Comparison of ENCODE assay signal across 27 cellular contexts in genomic region chr1:17230106-17230505, GRCh38. TPM values are rescaled to one million over a fixed set of nuclear protein-coding genes. Genes with fewer than 3 reads are reported as not detected.
"Had no signal": no experiment of that assay in that cellular context is flagged by ENCODE, and none has a peak within 500 bp of the region (broad histone marks: within the 10 kb centered on the region; RNA-seq: fewer than 3 reads in every experiment).

No MANE protein-coding gene starts in this region.

- H3K4me1 Mint-ChIP-seq: activated CD4-positive, alpha-beta T cell treated with anti-CD3 and anti-CD28 coated beads for 36 hours; neural crest cell; stimulated activated effector memory CD8-positive, alpha-beta T cell treated with anti-CD3 and anti-CD28 coated beads, Interleukin-12 subunit alpha, Interleukin-12 subunit beta, amount 100 ng/mL, for 72 hours had no signal

- H3K4me3 ChIP-seq: adrenal gland, body of pancreas, gastrocnemius medialis, psoas muscle, sigmoid colon, stomach, thyroid gland had no signal

- H3K9me3 ChIP-seq: adrenal gland, body of pancreas, gastrocnemius medialis, psoas muscle, sigmoid colon, stomach, thyroid gland had no signal

- ATAC-seq: activated CD4-positive, alpha-beta T cell treated with anti-CD3 and anti-CD28 coated beads for 36 hours; activated CD8-positive, alpha-beta T cell treated with anti-CD3 and anti-CD28 coated beads, Interleukin-2, amount 10 ng/mL, durations not matched to agents 7 days and 5 days; body of pancreas; gastrocnemius medialis; naive thymus-derived CD8-positive, alpha-beta T cell; psoas muscle; stimulated activated effector memory CD8-positive, alpha-beta T cell treated with anti-CD3 and anti-CD28 coated beads, Interleukin-12 subunit alpha, Interleukin-12 subunit beta, amount 100 ng/mL, for 72 hours had no signal

- DNase-seq: activated CD4-positive, alpha-beta T cell treated with anti-CD3 and anti-CD28 coated beads for 36 hours; activated CD4-positive, CD25-positive, alpha-beta regulatory T cell; activated CD8-positive, alpha-beta T cell treated with anti-CD3 and anti-CD28 coated beads, Interleukin-2, amount 10 ng/mL, durations not matched to agents 7 days and 5 days; activated effector memory CD4-positive, alpha-beta T cell treated with Interleukin-2 at 50 U/mL for 16 hours; activated naive CD4-positive, alpha-beta T cell treated with Interleukin-2 at 50 U/mL for 16 hours; activated T-cell treated with anti-CD3 and anti-CD28 coated beads for 4 hours; adrenal gland; aorta; body of pancreas; effector CD8-positive, alpha-beta T cell; gastrocnemius medialis; glutamatergic neuron; midbrain; naive thymus-derived CD8-positive, alpha-beta T cell; nucleus accumbens; psoas muscle; sigmoid colon; stimulated activated CD4-positive, alpha-beta T cell treated with anti-CD3 and anti-CD28 coated beads, Interleukin-4, amount 100 ng/mL, for 24 hours; stomach had no signal

- H3K36me3 ChIP-seq: adrenal gland, gastrocnemius medialis, sigmoid colon, stomach, thyroid gland had no signal

- H3K9me3 Mint-ChIP-seq: naive thymus-derived CD8-positive, alpha-beta T cell; neural crest cell; stimulated activated effector memory CD8-positive, alpha-beta T cell treated with anti-CD3 and anti-CD28 coated beads, Interleukin-12 subunit alpha, Interleukin-12 subunit beta, amount 100 ng/mL, for 72 hours; T-helper 2 cell treated with Interferon-gamma antibody and Interleukin-4, amounts not matched to agents 5 μg/mL and 100 μg/mL, for 36 hours had no signal

- H3K27ac ChIP-seq: adrenal gland, body of pancreas, gastrocnemius medialis, parathyroid adenoma, psoas muscle, sigmoid colon, stomach, thyroid gland had no signal

- H3K27me3 ChIP-seq: adrenal gland, body of pancreas, gastrocnemius medialis, sigmoid colon, thyroid gland had no signal

- H3K27me3 Mint-ChIP-seq: activated CD4-positive, alpha-beta T cell treated with anti-CD3 and anti-CD28 coated beads for 36 hours had no signal

- H3K27ac Mint-ChIP-seq: activated CD4-positive, alpha-beta T cell treated with anti-CD3 and anti-CD28 coated beads for 36 hours; activated CD8-positive, alpha-beta T cell treated with anti-CD3 and anti-CD28 coated beads, Interleukin-2, amount 10 ng/mL, durations not matched to agents 7 days and 5 days; activated naive CD8-positive, alpha-beta T cell; stimulated activated effector memory CD8-positive, alpha-beta T cell treated with anti-CD3 and anti-CD28 coated beads, Interleukin-12 subunit alpha, Interleukin-12 subunit beta, amount 100 ng/mL, for 72 hours; T-helper 2 cell treated with Interferon-gamma antibody and Interleukin-4, amounts not matched to agents 5 μg/mL and 100 μg/mL, for 36 hours had no signal

- H3K36me3 Mint-ChIP-seq: activated naive CD8-positive, alpha-beta T cell; naive thymus-derived CD8-positive, alpha-beta T cell; stimulated activated effector memory CD8-positive, alpha-beta T cell treated with anti-CD3 and anti-CD28 coated beads, Interleukin-12 subunit alpha, Interleukin-12 subunit beta, amount 100 ng/mL, for 72 hours had no signal

- H3K4me3 Mint-ChIP-seq: activated CD4-positive, alpha-beta T cell treated with anti-CD3 and anti-CD28 coated beads for 36 hours; activated CD8-positive, alpha-beta T cell treated with anti-CD3 and anti-CD28 coated beads, Interleukin-2, amount 10 ng/mL, durations not matched to agents 7 days and 5 days; activated naive CD8-positive, alpha-beta T cell; naive thymus-derived CD8-positive, alpha-beta T cell; neural crest cell; stimulated activated effector memory CD8-positive, alpha-beta T cell treated with anti-CD3 and anti-CD28 coated beads, Interleukin-12 subunit alpha, Interleukin-12 subunit beta, amount 100 ng/mL, for 72 hours; T-helper 2 cell treated with Interferon-gamma antibody and Interleukin-4, amounts not matched to agents 5 μg/mL and 100 μg/mL, for 36 hours had no signal

- H3K79me2 ChIP-seq: parathyroid adenoma had no signal

- H2AFZ ChIP-seq: parathyroid adenoma had no signal

- H3K4me1 ChIP-seq: adrenal gland, parathyroid adenoma had no signal

- H3K9ac ChIP-seq: parathyroid adenoma had no signal

RNA-seq across cellular contexts. Expression of gene PADI3, which starts 18.8 kb away (rescaled TPM):
- total RNA-seq: activated CD4-positive, alpha-beta T cell treated with anti-CD3 and anti-CD28 coated beads for 36 hours; activated CD8-positive, alpha-beta T cell treated with anti-CD3 and anti-CD28 coated beads, Interleukin-2, amount 10 ng/mL, durations not matched to agents 7 days and 5 days; adrenal gland; aorta; body of pancreas; dermis microvascular lymphatic vessel endothelial cell; gastrocnemius medialis; left colon; naive thymus-derived CD8-positive, alpha-beta T cell; neural crest cell; sigmoid colon; stomach; thyroid gland had no signal
- polyA plus RNA-seq: adrenal gland; aorta; naive thymus-derived CD8-positive, alpha-beta T cell had no signal

RNA-seq across cellular contexts. Expression of gene PADI1, which starts 25.2 kb away (rescaled TPM):
- total RNA-seq: activated CD4-positive, alpha-beta T cell treated with anti-CD3 and anti-CD28 coated beads for 36 hours; activated CD8-positive, alpha-beta T cell treated with anti-CD3 and anti-CD28 coated beads, Interleukin-2, amount 10 ng/mL, durations not matched to agents 7 days and 5 days; adrenal gland; aorta; body of pancreas; gastrocnemius medialis; naive thymus-derived CD8-positive, alpha-beta T cell; neural crest cell; psoas muscle; sigmoid colon; thyroid gland had no signal
- polyA plus RNA-seq: naive thymus-derived CD8-positive, alpha-beta T cell; psoas muscle had no signal
